ENCODE assay signal across 6 cellular contexts in genomic region chr1:34371179-34371578, GRCh38.
DNase-seq lines count a peak whose midpoint lies in the region; ATAC-seq, FAIRE-seq and TF ChIP-seq lines count a peak whose summit lies in the region.
"Not testable (repeated sequence)": the region's sequence is repeated elsewhere in the genome, so short reads cannot be mapped to it uniquely, and the experiment has no call there.

No MANE protein-coding gene starts in this region.

- H3K27ac ChIP-seq in GM12878 (ENCODE audit: control insufficient read depth, insufficient read depth); prostate gland: not testable (repeated sequence)

- not testable (repeated sequence) for H3K4me3 ChIP-seq in GM12878, prostate gland

- TF ChIP-seq RAD21 in GM12878 (IDR thresholded peaks at IDR 0.05; ENCODE audit: insufficient read depth, low read depth, low read length) = not testable (repeated sequence)

- intact Hi-C loops in GM12878 (cut with micrococcal nuclease; ENCODE audit: unreplicated experiment); Right ventricle myocardium inferior (cut with DNase I); prostate gland (cut with DNase I): not testable (repeated sequence)

- H3K9me3 ChIP-seq in GM12878 (replicated peaks; ENCODE audit: control insufficient read depth, insufficient read depth, low read length); prostate gland: not testable (repeated sequence)

- RAD21 ChIA-PET in GM12878 (lab: Charles Lee; ENCODE audit: unreplicated experiment) = interaction anchor here (1.2 to 1.4 kb wide), 2 partner anchors 47 to 159 kb away, joined by 3 to 4 read pairs; no protein-coding TSS in a partner anchor

- TF ChIP-seq EP300 in GM12878 (IDR thresholded peaks at IDR 0.05; ENCODE audit: borderline replicate concordance in 1 of 2, control insufficient read depth in 1 of 2, low read depth in 2 of 2, low read length in 2 of 2) = not testable (repeated sequence)

- not testable (repeated sequence) for H3K27me3 ChIP-seq in GM12878 (replicated peaks in 1 of 2; ENCODE audit: control insufficient read depth in 2 of 2, insufficient read depth in 2 of 2, low read length in 1 of 2); prostate gland (replicated peaks; ENCODE audit: insufficient read depth)

- peak; percentile 25 for DNase-seq in DMS153 treated with DMSO at 0.1 percent for 48 hours (lab: John Stamatoyannopoulos, UW; ENCODE audit: unreplicated experiment)
- peak; percentile 44 for DNase-seq in NCI-H1436 treated with DMSO at 0.1 percent for 48 hours (lab: John Stamatoyannopoulos, UW)
- DNase-seq in NCI-H345 (lab: John Stamatoyannopoulos, UW) = peak; percentile 60
- not testable (repeated sequence) for DNase-seq in GM12878 (ENCODE audit: low read depth, low spot score)
- DNase-seq in Right ventricle myocardium inferior (ENCODE audit: missing footprints) = peak; percentile 66
- DNase-seq in prostate gland (ENCODE audit: low spot score) = peak; percentile 1

- WGBS in GM12878 (ENCODE audit: insufficient coverage, insufficient replicate concordance, low lambda C conversion rate, missing lambda C conversion rate) = 11% methylated on average over 5 of the region's 5 CpGs
- WGBS in prostate gland = 74% methylated on average over 5 of the region's 5 CpGs

- TF ChIP-seq CTCF in GM12878 (IDR thresholded peaks at IDR 0.05 in 2 of 3, conservative IDR thresholded peaks at IDR 0.05 in 1 of 3; ENCODE audit: control insufficient read depth in 2 of 3, extremely low read depth in 1 of 3, insufficient read depth in 1 of 3, low read depth in 3 of 3, low read length in 3 of 3); prostate gland (IDR thresholded peaks at IDR 0.05): not testable (repeated sequence)

- POLR2A ChIA-PET in GM12878 (lab: Charles Lee) = not testable (repeated sequence)

- not testable (repeated sequence) for H3K9ac ChIP-seq in GM12878 (ENCODE audit: control insufficient read depth, insufficient read depth, low read length)

- not testable (repeated sequence) for TF ChIP-seq POLR2A in GM12878 (IDR thresholded peaks at IDR 0.05; ENCODE audit: low read depth, low read length); prostate gland (IDR thresholded peaks at IDR 0.05)

- BruUV-seq in GM12878 (replicated peaks; lab: Mats Ljungman, UMichigan) = not testable (repeated sequence)

- CTCF ChIA-PET in GM12878 (lab: Yijun Ruan, JAX) = interaction anchor here (0.6 to 1.3 kb wide), 3 partner anchors 34 to 89 kb away, joined by 3 to 4 read pairs (median 3); no protein-coding TSS in a partner anchor

- H4K20me1 ChIP-seq in GM12878 (ENCODE audit: control insufficient read depth, insufficient read depth) = not testable (repeated sequence)

- ATAC-seq in GM12878 = peak; percentile 46; the same call in 2 of the 3 replicates
- not testable (repeated sequence) for ATAC-seq in Right ventricle myocardium inferior

- not testable (repeated sequence) for FAIRE-seq in GM12878 (lab: Jason Lieb, UNC)

- in situ Hi-C loops in GM12878 (cut with MboI) = not testable (repeated sequence)

- H3K4me1 ChIP-seq in GM12878 (ENCODE audit: control insufficient read depth, insufficient read depth, low read length); prostate gland (replicated peaks): not testable (repeated sequence)

- not testable (repeated sequence) for H2AFZ ChIP-seq in GM12878 (ENCODE audit: control insufficient read depth, low read depth, low read length)

- not testable (repeated sequence) for H3K36me3 ChIP-seq in GM12878 (ENCODE audit: control insufficient read depth in 2 of 2, insufficient read depth in 2 of 2, low read length in 1 of 2); prostate gland

- SMC1A ChIA-PET in GM12878 (lab: Charles Lee; ENCODE audit: uncharacterized antibody, unreplicated experiment) = interaction anchor here (1.2 to 2.2 kb wide), 4 partner anchors 9 to 159 kb away, joined by 4 to 6 read pairs (median 4); no protein-coding TSS in a partner anchor

- H3K79me2 ChIP-seq in GM12878 (ENCODE audit: control insufficient read depth, insufficient read depth, low read length) = not testable (repeated sequence)

- H3K4me2 ChIP-seq in GM12878 (ENCODE audit: control insufficient read depth, insufficient read depth) = not testable (repeated sequence)

TF ChIP-seq in GM12878, 131 proteins besides CTCF, POLR2A, EP300 and RAD21:
- peak; percentile 47 for TF ChIP-seq MEF2B (IDR thresholded peaks at IDR 0.05; ENCODE audit: partially characterized antibody, poor library complexity, severe bottlenecking)
